Comparison of ENCODE assay signal across 2 cellular contexts in the genomic region with DNA sequence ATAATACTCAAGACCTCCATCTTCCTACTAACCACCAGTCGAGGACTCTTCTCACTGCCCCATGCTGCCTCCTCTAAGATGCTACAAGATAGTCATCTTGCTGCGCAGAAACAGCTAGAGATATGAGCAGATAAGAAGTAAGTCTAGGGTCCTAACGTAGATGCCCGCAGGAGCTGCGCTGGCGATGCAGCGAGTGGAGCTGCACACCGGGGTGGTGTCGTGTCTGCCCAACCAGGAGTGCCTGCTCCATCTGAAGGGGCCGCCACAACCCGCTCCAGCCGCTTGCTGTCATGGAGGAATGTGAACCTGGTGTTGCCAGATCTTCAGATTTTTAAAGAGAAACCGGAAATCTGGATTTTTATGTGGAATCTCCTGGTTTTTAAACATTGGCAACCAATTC.
TF ChIP-seq lines count a peak whose summit lies in the region.

No MANE protein-coding gene starts in this region.

TF ChIP-seq in A549, 52 proteins besides CTCF, POLR2A, EP300 and RAD21 (continued from another document):
- no peak for TF ChIP-seq KDM1A (IDR thresholded peaks at IDR 0.05; ENCODE audit: low read depth)
- TF ChIP-seq POLR2AphosphoS2 (conservative IDR thresholded peaks at IDR 0.05; ENCODE audit: low read length): no peak
- no peak for TF ChIP-seq KDM5A (IDR thresholded peaks at IDR 0.05)

TF ChIP-seq in WTC11, 78 proteins besides CTCF, POLR2A, EP300 and RAD21 (continued from another document):
- TF ChIP-seq, protein P1, sequence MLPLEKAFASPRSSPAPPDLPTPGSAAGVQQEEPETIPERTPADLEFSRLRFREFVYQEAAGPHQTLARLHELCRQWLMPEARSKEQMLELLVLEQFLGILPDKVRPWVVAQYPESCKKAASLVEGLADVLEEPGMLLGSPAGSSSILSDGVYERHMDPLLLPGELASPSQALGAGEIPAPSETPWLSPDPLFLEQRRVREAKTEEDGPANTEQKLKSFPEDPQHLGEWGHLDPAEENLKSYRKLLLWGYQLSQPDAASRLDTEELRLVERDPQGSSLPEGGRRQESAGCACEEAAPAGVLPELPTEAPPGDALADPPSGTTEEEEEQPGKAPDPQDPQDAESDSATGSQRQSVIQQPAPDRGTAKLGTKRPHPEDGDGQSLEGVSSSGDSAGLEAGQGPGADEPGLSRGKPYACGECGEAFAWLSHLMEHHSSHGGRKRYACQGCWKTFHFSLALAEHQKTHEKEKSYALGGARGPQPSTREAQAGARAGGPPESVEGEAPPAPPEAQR (CRISPR knock-in tag; IDR thresholded peaks at IDR 0.05): no peak
- TF ChIP-seq EMX1 (CRISPR knock-in tag; IDR thresholded peaks at IDR 0.05) (no peak), ARID4B (CRISPR knock-in tag; IDR thresholded peaks at IDR 0.05; ENCODE audit: borderline replicate concordance) (no peak), MYBL2 (CRISPR knock-in tag; IDR thresholded peaks at IDR 0.05) (no peak)
